ENCODE assay signal across 1 cellular context in genomic region chr11:68297812-68298658, GRCh38.
TF ChIP-seq lines count a peak whose summit lies in the region.

No MANE protein-coding gene starts in this region.

TF ChIP-seq in K562, 482 proteins besides CTCF, POLR2A, EP300 and RAD21 (continued from another document and continues in another):
- TF ChIP-seq FOXO4 (CRISPR knock-in tag; IDR thresholded peaks at IDR 0.05) (no peak), MYC (IDR thresholded peaks at IDR 0.05; ENCODE audit: low read depth, low read length) (peak; percentile 61), MYC (CRISPR knock-in tag; IDR thresholded peaks at IDR 0.05; ENCODE audit: borderline replicate concordance, low read depth) (no peak), CTBP1 (IDR thresholded peaks at IDR 0.05; ENCODE audit: borderline replicate concordance) (peak; percentile 26; the same call in 1 of the 2 replicates), KLF16 (IDR thresholded peaks at IDR 0.05) (peak; percentile 69), SAFB (IDR thresholded peaks at IDR 0.05; ENCODE audit: borderline replicate concordance, low read depth, low read length) (no peak), TFAP4 (CRISPR knock-in tag; IDR thresholded peaks at IDR 0.05; ENCODE audit: borderline replicate concordance) (peak; percentile 56; the same call in 1 of the 2 replicates), UBTF (IDR thresholded peaks at IDR 0.05; ENCODE audit: borderline replicate concordance in 1 of 2, low read depth in 2 of 2, low read length in 2 of 2) (0 out of 4 replicates have a peak, but pooled peaks of 1 of the 2 experiments have one; percentile 55), RBFOX2 (IDR thresholded peaks at IDR 0.05; ENCODE audit: low read depth, low read length) (0 out of 2 replicates have a peak, but pooled peaks have one; percentile 30), HCFC1 (IDR thresholded peaks at IDR 0.05; ENCODE audit: low read depth, low read length) (peak; percentile 29; the same call in 1 of the 2 replicates), NCOA4 (IDR thresholded peaks at IDR 0.05; ENCODE audit: partially characterized antibody) (no peak), SNRNP70 (optimal IDR thresholded peaks at IDR 0.05; ENCODE audit: low read depth, low read length) (no peak), DACH1 (IDR thresholded peaks at IDR 0.05; ENCODE audit: partially characterized antibody) (peak; percentile 70), RBBP5 (IDR thresholded peaks at IDR 0.05; ENCODE audit: borderline replicate concordance, insufficient read depth, low read length, poor library complexity, severe bottlenecking) (no peak), ZNF41 (CRISPR knock-in tag; conservative IDR thresholded peaks at IDR 0.05) (no peak), TCF3 (CRISPR knock-in tag; IDR thresholded peaks at IDR 0.05) (0 out of 2 replicates have a peak, but pooled peaks have one; percentile 6), MCM2 (IDR thresholded peaks at IDR 0.05; ENCODE audit: low read depth) (no peak), ATF2 (CRISPR knock-in tag; IDR thresholded peaks at IDR 0.05) (no peak), MNT (conservative IDR thresholded peaks at IDR 0.05) (peak; percentile 60 to 71), RCOR1 (IDR thresholded peaks at IDR 0.05; ENCODE audit: borderline replicate concordance in 1 of 2, low read depth in 2 of 2, low read length in 2 of 2) (peak in 1 of 2 experiments; percentile 36; a peak in 2 of 4 replicates), ZNF277 (CRISPR knock-in tag; IDR thresholded peaks at IDR 0.05; ENCODE audit: borderline replicate concordance) (no peak), TBL1XR1 (IDR thresholded peaks at IDR 0.05; ENCODE audit: low read length in 2 of 2) (peak in 1 of 2 experiments; percentile 50; a peak in 1 of 4 replicates), CC2D1A (IDR thresholded peaks at IDR 0.05) (peak; percentile 74), MGA (IDR thresholded peaks at IDR 0.05) (peak; percentile 51), DNMT1 (IDR thresholded peaks at IDR 0.05) (no peak), KDM1A (IDR thresholded peaks at IDR 0.05) (0 out of 4 replicates have a peak, but pooled peaks of 1 of the 2 experiments have one; percentile 23), LCOR (CRISPR knock-in tag; IDR thresholded peaks at IDR 0.05) (no peak), ATF6 (CRISPR knock-in tag; IDR thresholded peaks at IDR 0.05) (0 out of 2 replicates have a peak, but pooled peaks have one; percentile 31), ZNF324 (CRISPR knock-in tag; IDR thresholded peaks at IDR 0.05) (no peak), TARDBP (IDR thresholded peaks at IDR 0.05) (0 out of 2 replicates have a peak, but pooled peaks have one; percentile 32), PREB (CRISPR knock-in tag; IDR thresholded peaks at IDR 0.05) (no peak), ZEB2 (IDR thresholded peaks at IDR 0.05) (no peak)
